In the genomic region with DNA sequence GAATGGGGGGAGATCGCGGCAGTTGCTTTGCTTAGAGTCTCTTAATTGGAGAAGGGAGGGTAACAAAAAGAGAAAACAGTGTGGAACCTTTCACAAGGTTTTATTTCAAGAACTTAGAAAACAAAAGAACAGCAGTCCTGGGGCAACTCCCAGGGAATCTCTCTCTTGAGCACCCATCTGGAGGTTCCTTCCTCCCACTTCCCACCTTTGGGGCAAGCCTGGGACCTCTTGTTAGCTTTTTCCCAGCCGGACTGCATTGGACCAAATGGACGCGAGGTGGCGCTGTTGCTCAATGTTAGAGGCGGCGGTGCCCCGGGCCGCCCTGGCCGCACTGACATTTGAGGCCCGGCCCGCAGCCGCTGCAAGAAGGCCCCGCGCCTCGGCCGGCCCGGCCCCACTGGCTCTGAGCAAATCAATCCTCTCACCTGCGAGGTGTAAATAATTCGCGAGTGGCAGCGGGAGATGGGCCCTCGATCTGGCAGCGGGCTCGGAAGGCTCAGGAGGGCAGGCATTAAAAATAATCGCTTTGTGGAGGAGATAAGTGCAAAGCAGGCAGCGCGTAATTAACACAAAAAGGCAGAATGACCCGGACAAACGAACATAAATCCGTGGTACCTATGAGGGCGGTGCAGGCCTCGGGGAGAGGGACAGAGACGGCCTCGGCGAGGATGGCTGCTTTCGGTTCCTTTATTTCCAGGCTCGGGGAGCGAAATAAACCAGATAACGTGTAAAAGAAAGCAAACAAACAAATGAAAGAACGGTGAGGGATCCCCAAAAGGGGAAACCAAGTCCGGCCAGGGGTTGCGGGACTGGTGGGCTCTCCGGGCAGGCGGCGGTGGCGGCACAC, we compare ENCODE assay signal across 8 cellular contexts. TPM values are rescaled to one million over a fixed set of nuclear protein-coding genes. Genes with fewer than 3 reads are reported as not detected.
DNase-seq lines count a peak whose midpoint lies in the region; ATAC-seq and TF ChIP-seq lines count a peak whose summit lies in the region.

No MANE protein-coding gene starts in this region.

- H3K27me3 Mint-ChIP-seq in mesothelial cell of epicardium (ENCODE audit: low read depth): peaks cover 96% of the 10 kb centered on the region

- peak; percentile 67 for ATAC-seq in HG02870 (IDR thresholded peaks at IDR 0.05; ENCODE audit: unreplicated experiment)

- peak; percentile 99 for TF ChIP-seq CTCF in mesothelial cell of epicardium (IDR thresholded peaks at IDR 0.05; ENCODE audit: unreplicated experiment)

- H3K36me3 Mint-ChIP-seq in mesothelial cell of epicardium: peaks cover 4% of the 10 kb centered on the region

- H3K4me3 Mint-ChIP-seq in mesothelial cell of epicardium: peak overlapping the region; percentile 71

- peak overlapping the region; percentile 79 for H3K27ac Mint-ChIP-seq in mesothelial cell of epicardium

- no peaks in the 10 kb centered on the region for H3K9me3 Mint-ChIP-seq in mesothelial cell of epicardium

- peaks cover 40% of the 10 kb centered on the region for H3K4me1 Mint-ChIP-seq in mesothelial cell of epicardium

- DNase-seq in NCI-H1105 treated with DMSO at 0.1 percent for 48 hours (lab: John Stamatoyannopoulos, UW): peak; percentile 18
- no peak for DNase-seq in NCI-H1105 (lab: John Stamatoyannopoulos, UW)
- peak; percentile 85 for DNase-seq in NCI-H69 (lab: John Stamatoyannopoulos, UW)
- peak; percentile 96 for DNase-seq in activated CD8-positive, alpha-beta memory T cell treated with anti-CD3 and anti-CD28 coated beads for 24 hours
- peak; percentile 83 for DNase-seq in effector CD8-positive, alpha-beta T cell (lab: John Stamatoyannopoulos, UW)
- peak; percentile 80 to 95 for DNase-seq in mesothelial cell of epicardium (ENCODE audit: low spot score in 2 of 2, unreplicated experiment in 2 of 2)
- peak; percentile 79 for DNase-seq in stimulated activated CD8-positive, alpha-beta memory T cell treated with anti-CD3 and anti-CD28 coated beads, Interleukin-15, amount 100 ng/mL, for 24 hours (ENCODE audit: low read depth)

RNA-seq across cellular contexts. Expression of gene HOXC8, which starts 2.7 kb away (rescaled TPM):
- 4.9 to 5.9 TPM (median 5.5 TPM) in 3 replicates for total RNA-seq in mesothelial cell of epicardium

RNA-seq across cellular contexts. Expression of gene HOXC9, which starts 6.1 kb away (rescaled TPM):
- total RNA-seq in mesothelial cell of epicardium: 1.1 to 2.0 TPM (median 1.6 TPM) in 3 replicates

RNA-seq across cellular contexts. Expression of gene HOXC10, which starts 21.1 kb away (rescaled TPM):
- total RNA-seq in mesothelial cell of epicardium: 0.95 to 0.97 TPM (median 0.96 TPM) in 3 replicates

RNA-seq across cellular contexts. Expression of gene HOXC6, which starts 22.2 kb away (rescaled TPM):
- 15.5 to 17.4 TPM (median 16.3 TPM) in 3 replicates for total RNA-seq in mesothelial cell of epicardium

RNA-seq across cellular contexts. Expression of gene HOXC5, which starts 26.8 kb away (rescaled TPM):
- total RNA-seq in mesothelial cell of epicardium: 28.7 to 33.8 TPM (median 29.3 TPM) in 3 replicates
